Comparison of ENCODE assay signal across 9 cellular contexts in genomic region chr10:89414879-89415821, GRCh38. TPM values are rescaled to one million over a fixed set of nuclear protein-coding genes. Genes with fewer than 3 reads are reported as not detected.
DNase-seq lines count a peak whose midpoint lies in the region; ATAC-seq and TF ChIP-seq lines count a peak whose summit lies in the region.
"Had no signal": no experiment of that assay in that cellular context is flagged by ENCODE, and none has a peak within 500 bp of the region (broad histone marks: within the 10 kb centered on the region; RNA-seq: fewer than 3 reads in every experiment).

No MANE protein-coding gene starts in this region.

- peak overlapping the region; percentile 62 to 98 (median 87) for H3K4me3 ChIP-seq in dorsolateral prefrontal cortex
- H3K4me3 ChIP-seq in right lobe of liver, result peak overlapping the region; percentile 78 to 94 (median 87)

- DNase-seq in GM10266 (ENCODE audit: extremely low spot score) (peak; percentile 27), KBM-7 (peak; percentile 59), dorsolateral prefrontal cortex (peak in 8 of 10 donors; percentile 30 to 62 (median 42)), right lobe of liver (peak; percentile 63 to 78 (median 68)), NCI-H187 treated with DMSO at 0.1 percent for 48 hours (lab: John Stamatoyannopoulos, UW) (no peak)
- peak; percentile 82 for DNase-seq in activated CD4-positive, alpha-beta T cell treated with anti-CD3 and anti-CD28 coated beads, Interleukin-2, amount 10 ng/mL, durations not matched to agents 24 days and 14 days
- peak; percentile 2 to 19 for DNase-seq in stimulated activated CD8-positive, alpha-beta memory T cell treated with anti-CD3 and anti-CD28 coated beads, Interleukin-2, amount 100 ng/mL, for 1 hour (ENCODE audit: low read depth in 2 of 2)

- TF ChIP-seq CTCF in GM10266 (IDR thresholded peaks at IDR 0.05; ENCODE audit: control insufficient read depth, insufficient read depth, low read depth, missing control alignments) (no peak), dorsolateral prefrontal cortex (IDR thresholded peaks at IDR 0.05 in 54 of 56, conservative IDR thresholded peaks at IDR 0.05 in 2 of 56; ENCODE audit: low read depth in 1 of 56, partially characterized antibody in 56 of 56) (peak in 14 of 56 donors; percentile 2 to 36 (median 10)), right lobe of liver (IDR thresholded peaks at IDR 0.05) (peak in 1 of 4 donors; percentile 13)

- no peaks in the 10 kb centered on the region for H3K9me3 ChIP-seq in right lobe of liver

- H3K36me3 Mint-ChIP-seq in activated CD4-positive, alpha-beta T cell treated with anti-CD3 and anti-CD28 coated beads, Interleukin-2, amount 10 ng/mL, durations not matched to agents 24 days and 14 days (ENCODE audit: low read depth), result peaks cover 30% of the 10 kb centered on the region

- no peaks in the 10 kb centered on the region for H3K27me3 Mint-ChIP-seq in activated CD4-positive, alpha-beta T cell treated with anti-CD3 and anti-CD28 coated beads, Interleukin-2, amount 10 ng/mL, durations not matched to agents 24 days and 14 days

- no peaks in the 10 kb centered on the region for H3K36me3 ChIP-seq in right lobe of liver

- H3K27me3 ChIP-seq in dorsolateral prefrontal cortex (no peaks in the 10 kb centered on the region), right lobe of liver (no peaks in the 10 kb centered on the region)

- 4% methylated on average over 13 of the region's 66 CpGs for WGBS in right lobe of liver (ENCODE audit: insufficient coverage, low coverage, low lambda C conversion rate, missing lambda C conversion rate)

- in situ Hi-C loops in KBM-7 (cut with MboI; ENCODE audit: low pct_unique_long_range_greater_than_20kb, low sequenced_read_pairs), result no loop called here

- peaks cover 49% of the 10 kb centered on the region for H3K4me1 Mint-ChIP-seq in activated CD4-positive, alpha-beta T cell treated with anti-CD3 and anti-CD28 coated beads, Interleukin-2, amount 10 ng/mL, durations not matched to agents 24 days and 14 days

- peak overlapping the region; percentile 92 for H3K4me3 Mint-ChIP-seq in activated CD4-positive, alpha-beta T cell treated with anti-CD3 and anti-CD28 coated beads, Interleukin-2, amount 10 ng/mL, durations not matched to agents 24 days and 14 days

- ATAC-seq in GM21786 (IDR thresholded peaks at IDR 0.05; ENCODE audit: unreplicated experiment) (peak; percentile 39), right lobe of liver (peak; percentile 72 to 85 (median 78))

- H3K4me1 ChIP-seq in right lobe of liver, result peaks cover 0 to 19% (median 9%) of the 10 kb centered on the region in 4 donors

- peak overlapping the region; percentile 80 to 99 (median 97) for H3K27ac ChIP-seq in dorsolateral prefrontal cortex
- peak overlapping the region; percentile 98 to 100 (median 99) for H3K27ac ChIP-seq in right lobe of liver

- H3K27ac Mint-ChIP-seq in activated CD4-positive, alpha-beta T cell treated with anti-CD3 and anti-CD28 coated beads, Interleukin-2, amount 10 ng/mL, durations not matched to agents 24 days and 14 days, result peak overlapping the region; percentile 95

- H3K9me3 Mint-ChIP-seq in activated CD4-positive, alpha-beta T cell treated with anti-CD3 and anti-CD28 coated beads, Interleukin-2, amount 10 ng/mL, durations not matched to agents 24 days and 14 days, result peaks cover 5% of the 10 kb centered on the region

- peak; percentile 27 for TF ChIP-seq POLR2A in right lobe of liver (IDR thresholded peaks at IDR 0.05)

- intact Hi-C loops in activated CD4-positive, alpha-beta T cell treated with anti-CD3 and anti-CD28 coated beads, Interleukin-2, amount 10 ng/mL, durations not matched to agents 24 days and 14 days (cut with micrococcal nuclease), result loop anchor here (1.0 to 10.0 kb wide), 7 partner anchors 15 to 1598 kb away; partner anchors contain the start of genes IFIT1, KIF20B and STAMBPL1
- intact Hi-C loops in dorsolateral prefrontal cortex (cut with DNase I), result loop anchor here (1.0 to 10.0 kb wide), 5 partner anchors 20 to 390 kb away; partner anchors contain the start of genes KIF20B (in 1 of the 2) and PANK1 (in 1 of the 2)
- intact Hi-C loops in right lobe of liver (cut with DNase I), result no loop called here

RNA-seq across cellular contexts. Expression of gene IFIT5, which starts 0.8 kb away (rescaled TPM):
- 8.5 and 9.5 TPM in 2 replicates for total RNA-seq in activated CD4-positive, alpha-beta T cell treated with anti-CD3 and anti-CD28 coated beads, Interleukin-2, amount 10 ng/mL, durations not matched to agents 24 days and 14 days
- total RNA-seq in dorsolateral prefrontal cortex, result 10 to 100 TPM; 10.6 to 33.5 (median 19.0) TPM
- 10 to 100 TPM in 2 of 6 experiments, 1 to 10 TPM in 4; 4.4 to 11.2 (median 8.3) TPM for total RNA-seq in right lobe of liver

RNA-seq across cellular contexts. Expression of gene IFIT1, which starts 22.7 kb away (rescaled TPM):
- 0.58 and 1.0 TPM in 2 replicates for total RNA-seq in activated CD4-positive, alpha-beta T cell treated with anti-CD3 and anti-CD28 coated beads, Interleukin-2, amount 10 ng/mL, durations not matched to agents 24 days and 14 days
- total RNA-seq in dorsolateral prefrontal cortex (100 to 1,000 TPM in 3 of 120 experiments, 10 to 100 TPM in 117; 23.2 to 313 (median 49.2) TPM), right lobe of liver (10 to 100 TPM in 3 of 6 experiments, 1 to 10 TPM in 3; 3.6 to 12.9 (median 10.0) TPM)

RNA-seq across cellular contexts. Expression of gene IFIT1B, which starts 37.3 kb away (rescaled TPM):
- total RNA-seq in activated CD4-positive, alpha-beta T cell treated with anti-CD3 and anti-CD28 coated beads, Interleukin-2, amount 10 ng/mL, durations not matched to agents 24 days and 14 days, result not detected in 2 replicates
- total RNA-seq in dorsolateral prefrontal cortex (under 1 TPM in 12 of 120 experiments, not detected in 108; 0.25 to 0.92 (median 0.31) TPM), right lobe of liver (1 to 10 TPM in 1 of 6 experiments, not detected in 5; 1.2 TPM)
- total RNA-seq: pulmonary artery endothelial cell had no signal

Comparison
In these comparisons a context has a peak if more than half of its experiments do, and no peak if none do; other contexts are left out.
1. intact Hi-C loops: an anchor here in activated CD4-positive, alpha-beta T cell treated with anti-CD3 and anti-CD28 coated beads, Interleukin-2, amount 10 ng/mL, durations not matched to agents 24 days and 14 days (1.0 to 10.0 kb wide) and dorsolateral prefrontal cortex (1.0 to 10.0 kb wide); none called in right lobe of liver.